In genomic region chr20:36074983-36075382, GRCh38 we compare ENCODE assay signal across 20 cellular contexts.
A peak's percentile ranks its signal among the peaks of the same experiment; 100 is the strongest.
DNase-seq lines count a peak whose midpoint lies in the region; ATAC-seq and TF ChIP-seq lines count a peak whose summit lies in the region.
"Had no signal": no experiment of that assay in that cellular context is flagged by ENCODE, and none has a peak within 500 bp of the region (broad histone marks: within the 10 kb centered on the region; RNA-seq: fewer than 3 reads in every experiment).

No MANE protein-coding gene starts in this region.

- no peaks in the 10 kb centered on the region for H3F3A ChIP-seq in PC-9 (ENCODE audit: insufficient read depth, low read depth)

- in situ Hi-C loops in mammary epithelial cell (cut with MboI; ENCODE audit: low sequenced_read_pairs in 2 of 2): no loop called here

- no peaks in the 10 kb centered on the region for H3K9me3 ChIP-seq in breast epithelium
- H3K9me3 ChIP-seq in mammary epithelial cell (replicated peaks; ENCODE audit: insufficient read depth, low read length): no peaks in the 10 kb centered on the region
- no peaks in the 10 kb centered on the region for H3K9me3 ChIP-seq in PC-9 (ENCODE audit: insufficient read depth, low read depth)
- H3K9me3 ChIP-seq: BE2C, HAP-1 had no signal

- H3K4me3 ChIP-seq in breast epithelium (no peak overlapping the region), mammary epithelial cell (replicated peaks in 1 of 3; ENCODE audit: insufficient read depth in 1 of 3, low read depth in 2 of 3, low read length in 3 of 3) (no peak overlapping the region), PC-9 (no peak overlapping the region), cardiac fibroblast (replicated peaks in 1 of 2; ENCODE audit: low read depth in 2 of 2, low read length in 2 of 2) (no peak overlapping the region)
- H3K4me3 ChIP-seq: GM12878, HAP-1 had no signal

- no peaks in the 10 kb centered on the region for H3K9me2 ChIP-seq in PC-9 (ENCODE audit: insufficient read depth)

- TF ChIP-seq CTCF in breast epithelium (IDR thresholded peaks at IDR 0.05) (no peak), mammary epithelial cell (conservative IDR thresholded peaks at IDR 0.05 in 1 of 2, IDR thresholded peaks at IDR 0.05 in 1 of 2; ENCODE audit: extremely low read depth in 1 of 2, insufficient read depth in 1 of 2, low read depth in 1 of 2, low read length in 2 of 2) (no peak), PC-9 (conservative IDR thresholded peaks at IDR 0.05) (no peak), cardiac fibroblast (IDR thresholded peaks at IDR 0.05; ENCODE audit: low read depth, low read length) (no peak)

- H3K79me2 ChIP-seq in mammary epithelial cell (ENCODE audit: insufficient read depth, low read length) (no peaks in the 10 kb centered on the region), PC-9 (ENCODE audit: low read depth) (no peaks in the 10 kb centered on the region)

- intact Hi-C loops in breast epithelium (cut with DNase I; ENCODE audit: low total_unique reads): no loop called here
- intact Hi-C loops in mammary epithelial cell (cut with micrococcal nuclease): no loop called here
- intact Hi-C loops in PC-9 (cut with micrococcal nuclease; ENCODE audit: unreplicated experiment): no loop called here

- TF ChIP-seq POLR2A in breast epithelium (IDR thresholded peaks at IDR 0.05): no peak

- H3K4me2 ChIP-seq in mammary epithelial cell (ENCODE audit: insufficient read depth, low read depth, low read length): no peak overlapping the region
- 0 out of 2 replicates have a peak overlapping the region, but pooled peaks have one; percentile 6 for H3K4me2 ChIP-seq in PC-9

- ATAC-seq in HG03139 (IDR thresholded peaks at IDR 0.05; ENCODE audit: unreplicated experiment): no peak
- ATAC-seq: GM12878, SK-N-SH treated with all-trans-retinoic acid at 6 μM for 48 hours had no signal

- no peak overlapping the region for H2AFZ ChIP-seq in mammary epithelial cell (ENCODE audit: low read depth, low read length)
- H2AFZ ChIP-seq in PC-9: no peak overlapping the region

- DNase-seq in breast epithelium (ENCODE audit: low spot score in 2 of 2) (no peak), mammary epithelial cell (no peak), PC-9 (peak; percentile 44 to 47), cardiac fibroblast (ENCODE audit: low read depth in 2 of 2) (peak; percentile 24 to 41), foreskin melanocyte (no peak), HCEC 1CT (no peak)
- DNase-seq: BE2C; CD4-positive, CD25-positive, alpha-beta regulatory T cell; COR-L47; DMS153; KG1; MV-4-11; NCI-H1417; NCI-H187; NCI-H526; SHP77 treated with DMSO at 0.1 percent for 48 hours had no signal

- H3K27me3 ChIP-seq in breast epithelium: no peaks in the 10 kb centered on the region
- H3K27me3 ChIP-seq in mammary epithelial cell (ENCODE audit: insufficient read depth, low read length): no peaks in the 10 kb centered on the region
- H3K27me3 ChIP-seq in PC-9 (ENCODE audit: insufficient read depth, low read depth): no peaks in the 10 kb centered on the region
- H3K27me3 ChIP-seq: BE2C had no signal

- BruUV-seq in mammary epithelial cell (replicated peaks; lab: Mats Ljungman, UMichigan) (no TSS peak), PC-9 (replicated peaks; lab: Mats Ljungman, UMichigan) (no TSS peak)

- H3K27ac ChIP-seq in breast epithelium: peak overlapping the region; percentile 12 to 54
- no peak overlapping the region for H3K27ac ChIP-seq in mammary epithelial cell (ENCODE audit: insufficient read depth, low read depth, low read length)
- H3K27ac ChIP-seq in PC-9: no peak overlapping the region

- 5% methylated on average over 2 of the region's 2 CpGs for WGBS in mammary epithelial cell (ENCODE audit: low coverage, missing lambda C conversion rate)

- H3K9ac ChIP-seq in mammary epithelial cell (ENCODE audit: insufficient read depth, low read length): no peak overlapping the region

- dilution Hi-C loops in mammary epithelial cell (cut with HindIII; ENCODE audit: low sequenced_read_pairs): no loop called here

- CTCF ChIA-PET in mammary epithelial cell (lab: Charles Lee; ENCODE audit: low non-redundant PET) (no interaction called here), PC-9 (lab: Charles Lee) (interaction anchor here (1.1 to 1.2 kb wide), 2 partner anchors 10 to 80 kb away, joined by 3 to 6 read pairs; no protein-coding TSS in a partner anchor)

- POLR2A ChIA-PET in PC-9 (lab: Charles Lee; ENCODE audit: unreplicated experiment): interaction anchor here (0.6 to 1.3 kb wide), 4 partner anchors 10 to 173 kb away, joined by 3 to 7 read pairs (median 4); no protein-coding TSS in a partner anchor

- no peaks in the 10 kb centered on the region for H3K36me3 ChIP-seq in breast epithelium
- H3K36me3 ChIP-seq in mammary epithelial cell (ENCODE audit: insufficient read depth, low read length): no peaks in the 10 kb centered on the region
- H3K36me3 ChIP-seq in PC-9 (ENCODE audit: low read depth): no peaks in the 10 kb centered on the region
- H3K36me3 ChIP-seq: BE2C, HAP-1 had no signal

- H3K4me1 ChIP-seq in breast epithelium (no peaks in the 10 kb centered on the region), mammary epithelial cell (ENCODE audit: insufficient read depth, low read length) (no peaks in the 10 kb centered on the region), PC-9 (replicated peaks; ENCODE audit: insufficient read depth) (peaks cover 15% of the 10 kb centered on the region)
- H3K4me1 ChIP-seq: BE2C, HAP-1 had no signal

- no peaks in the 10 kb centered on the region for H4K20me1 ChIP-seq in mammary epithelial cell (ENCODE audit: insufficient read depth, low read length)
- H4K20me1 ChIP-seq in PC-9 (ENCODE audit: insufficient read depth): no peaks in the 10 kb centered on the region

Comparison
In these comparisons a context has a peak if more than half of its experiments do, and no peak if none do; other contexts are left out.
1. H3K27ac ChIP-seq: peak in breast epithelium (2 of 2); none in mammary epithelial cell (single experiment) and PC-9 (single experiment).
2. DNase-seq: peak in PC-9 (2 of 2) and cardiac fibroblast (2 of 2); none in breast epithelium (0 of 2), mammary epithelial cell (single experiment), foreskin melanocyte (single experiment) and HCEC 1CT (single experiment).